8 cellular contexts compared by ENCODE assay signal in the genomic region with DNA sequence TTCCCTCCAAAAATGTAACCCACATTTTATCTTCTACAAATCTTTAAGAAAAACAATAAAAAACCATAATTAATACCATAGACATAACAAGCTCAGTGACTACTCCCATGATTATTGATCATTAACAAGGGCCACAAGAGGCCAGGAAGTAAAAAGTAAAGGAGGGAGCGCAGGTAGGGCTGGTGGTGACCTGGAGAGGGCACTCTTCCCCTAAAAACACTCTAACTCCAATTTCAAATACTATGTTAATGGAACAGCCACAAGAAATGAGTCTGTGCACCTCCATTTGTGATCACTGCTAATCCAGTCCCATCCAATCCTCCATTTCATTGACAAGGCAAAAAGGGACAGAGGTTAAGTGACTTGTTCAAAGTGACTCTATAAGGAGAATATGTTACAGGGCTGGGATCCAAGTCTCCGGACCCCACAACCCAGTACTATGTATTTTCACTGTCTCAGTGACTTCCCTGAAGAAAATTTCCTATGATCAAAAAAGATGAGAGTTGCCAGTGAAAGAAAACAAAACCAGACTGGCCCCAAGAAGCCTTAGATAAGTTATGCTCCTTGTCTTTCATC. TPM values are rescaled to one million over a fixed set of nuclear protein-coding genes. Genes with fewer than 3 reads are reported as not detected.
DNase-seq lines count a peak whose midpoint lies in the region; ATAC-seq and TF ChIP-seq lines count a peak whose summit lies in the region.

No MANE protein-coding gene starts in this region.

- no peak for TF ChIP-seq EP300 in sigmoid colon (IDR thresholded peaks at IDR 0.05)

- no peaks in the 10 kb centered on the region for H3K9me2 ChIP-seq in Loucy (replicated peaks; ENCODE audit: low read depth, low read length)

- H3K4me3 ChIP-seq in AG04450 (ENCODE audit: low read depth, low read length) (no peak overlapping the region), Loucy (ENCODE audit: low read length, poor library complexity, severe bottlenecking) (no peak overlapping the region), sigmoid colon (no peak overlapping the region)

- H3K79me2 ChIP-seq in Loucy (ENCODE audit: insufficient read depth, low read length), result no peaks in the 10 kb centered on the region

- no peak overlapping the region for H3K4me2 ChIP-seq in Loucy (ENCODE audit: low read depth, low read length, poor library complexity, severe bottlenecking)

- no peak for TF ChIP-seq POLR2A in sigmoid colon (IDR thresholded peaks at IDR 0.05)

- H3F3A ChIP-seq in Loucy (ENCODE audit: low read depth), result no peaks in the 10 kb centered on the region

- WGBS in sigmoid colon, 2 donors, result 63 to 81% methylated on average over 2 of the region's 2 CpGs

- no peak overlapping the region for H3K27ac Mint-ChIP-seq in WTC11

- DNase-seq in AG04450 (ENCODE audit: low read depth, low spot score), result no peak
- DNase-seq in WTC11 (ENCODE audit: low spot score), result peak; percentile 40
- DNase-seq in glomerular visceral epithelial cell (ENCODE audit: extremely low spot score), result peak; percentile 43
- peak; percentile 14 for DNase-seq in stimulated activated CD4-positive, alpha-beta T cell treated with anti-CD3 and anti-CD28 coated beads, Interleukin-4, amount 100 ng/mL, for 24 hours
- DNase-seq in sigmoid colon, result no peak

- no peaks in the 10 kb centered on the region for H3K27me3 ChIP-seq in AG04450 (ENCODE audit: control insufficient read depth, insufficient read depth, low read length)
- no peaks in the 10 kb centered on the region for H3K27me3 ChIP-seq in Loucy (ENCODE audit: insufficient read depth, low read length, poor library complexity, severe bottlenecking)
- no peaks in the 10 kb centered on the region for H3K27me3 ChIP-seq in sigmoid colon

- no peak overlapping the region for H3K4me3 Mint-ChIP-seq in WTC11

- intact Hi-C loops in sigmoid colon (cut with DNase I), result no loop called here

- no peaks in the 10 kb centered on the region for H4K20me1 ChIP-seq in Loucy (ENCODE audit: insufficient read depth, low read length, poor library complexity, severe bottlenecking)

- CTCF ChIA-PET in AG04450 (lab: Charles Lee) (interaction anchor here (0.6 to 1.5 kb wide), 7 partner anchors 9 to 173 kb away, joined by 3 to 7 read pairs (median 4); no protein-coding TSS in a partner anchor), WTC11 (lab: Charles Lee) (interaction anchor here (0.7 to 1.0 kb wide), 3 partner anchors 75 to 287 kb away, joined by 3 to 7 read pairs (median 5); a partner anchor contains a TSS)

- H3K9ac ChIP-seq in Loucy (ENCODE audit: low read depth, low read length, poor library complexity, severe bottlenecking), result no peak overlapping the region

- H3K4me1 ChIP-seq in Loucy (ENCODE audit: insufficient read depth, low read length, poor library complexity, severe bottlenecking), result no peaks in the 10 kb centered on the region
- no peaks in the 10 kb centered on the region for H3K4me1 ChIP-seq in sigmoid colon

- no peak overlapping the region for H3K27ac ChIP-seq in AG04450 (ENCODE audit: low read depth, low read length)
- no peak overlapping the region for H3K27ac ChIP-seq in sigmoid colon

- no peak overlapping the region for H2AFZ ChIP-seq in Loucy (ENCODE audit: low read length)

- POLR2A ChIA-PET in AG04450 (lab: Yijun Ruan, JAX), result no interaction called here
- POLR2A ChIA-PET in WTC11 (lab: Charles Lee), result no interaction called here

- no peaks in the 10 kb centered on the region; the same call in 1 of the 2 replicates for H3K9me3 ChIP-seq in AG04450 (ENCODE audit: control insufficient read depth, insufficient read depth, low read length)
- H3K9me3 ChIP-seq in Loucy (ENCODE audit: insufficient read depth, low read depth, low read length), result no peaks in the 10 kb centered on the region; the same call in 1 of the 2 replicates
- no peaks in the 10 kb centered on the region for H3K9me3 ChIP-seq in sigmoid colon

- peaks cover 12% of the 10 kb centered on the region; the same call in 1 of the 2 replicates for H3K36me3 ChIP-seq in Loucy (ENCODE audit: insufficient read depth, low read length)
- peaks cover 0 to 65% (median 2%) of the 10 kb centered on the region in 4 donors for H3K36me3 ChIP-seq in sigmoid colon

- H3K9me3 Mint-ChIP-seq in WTC11, result no peaks in the 10 kb centered on the region

- no peaks in the 10 kb centered on the region for H3K4me1 Mint-ChIP-seq in WTC11

- H3K27me3 Mint-ChIP-seq in WTC11 (ENCODE audit: low read depth), result no peaks in the 10 kb centered on the region

- ATAC-seq in WTC11 (peak; percentile 89), GM21576 (IDR thresholded peaks at IDR 0.05; ENCODE audit: unreplicated experiment) (no peak)

- TF ChIP-seq CTCF in AG04450 (IDR thresholded peaks at IDR 0.05; ENCODE audit: low read depth, low read length) (peak; percentile 60), GM12872 (IDR thresholded peaks at IDR 0.05; ENCODE audit: insufficient read depth, low read depth, low read length) (peak; percentile 74), Loucy (conservative IDR thresholded peaks at IDR 0.05; ENCODE audit: low read length) (peak; percentile 87), WTC11 (IDR thresholded peaks at IDR 0.05) (0 out of 2 replicates have a peak, but pooled peaks have one; percentile 43), sigmoid colon (IDR thresholded peaks at IDR 0.05) (no peak)

- H3K36me3 Mint-ChIP-seq in WTC11, result no peaks in the 10 kb centered on the region

TF ChIP-seq in WTC11, 78 proteins besides CTCF, POLR2A, EP300 and RAD21 (continues in another document):
- TF ChIP-seq SOX15 (CRISPR knock-in tag; IDR thresholded peaks at IDR 0.05), result no peak
- TF ChIP-seq, protein P1, sequence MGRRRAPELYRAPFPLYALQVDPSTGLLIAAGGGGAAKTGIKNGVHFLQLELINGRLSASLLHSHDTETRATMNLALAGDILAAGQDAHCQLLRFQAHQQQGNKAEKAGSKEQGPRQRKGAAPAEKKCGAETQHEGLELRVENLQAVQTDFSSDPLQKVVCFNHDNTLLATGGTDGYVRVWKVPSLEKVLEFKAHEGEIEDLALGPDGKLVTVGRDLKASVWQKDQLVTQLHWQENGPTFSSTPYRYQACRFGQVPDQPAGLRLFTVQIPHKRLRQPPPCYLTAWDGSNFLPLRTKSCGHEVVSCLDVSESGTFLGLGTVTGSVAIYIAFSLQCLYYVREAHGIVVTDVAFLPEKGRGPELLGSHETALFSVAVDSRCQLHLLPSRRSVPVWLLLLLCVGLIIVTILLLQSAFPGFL (CRISPR knock-in tag; IDR thresholded peaks at IDR 0.05; ENCODE audit: borderline replicate concordance), result no peak
- TF ChIP-seq, protein P2, sequence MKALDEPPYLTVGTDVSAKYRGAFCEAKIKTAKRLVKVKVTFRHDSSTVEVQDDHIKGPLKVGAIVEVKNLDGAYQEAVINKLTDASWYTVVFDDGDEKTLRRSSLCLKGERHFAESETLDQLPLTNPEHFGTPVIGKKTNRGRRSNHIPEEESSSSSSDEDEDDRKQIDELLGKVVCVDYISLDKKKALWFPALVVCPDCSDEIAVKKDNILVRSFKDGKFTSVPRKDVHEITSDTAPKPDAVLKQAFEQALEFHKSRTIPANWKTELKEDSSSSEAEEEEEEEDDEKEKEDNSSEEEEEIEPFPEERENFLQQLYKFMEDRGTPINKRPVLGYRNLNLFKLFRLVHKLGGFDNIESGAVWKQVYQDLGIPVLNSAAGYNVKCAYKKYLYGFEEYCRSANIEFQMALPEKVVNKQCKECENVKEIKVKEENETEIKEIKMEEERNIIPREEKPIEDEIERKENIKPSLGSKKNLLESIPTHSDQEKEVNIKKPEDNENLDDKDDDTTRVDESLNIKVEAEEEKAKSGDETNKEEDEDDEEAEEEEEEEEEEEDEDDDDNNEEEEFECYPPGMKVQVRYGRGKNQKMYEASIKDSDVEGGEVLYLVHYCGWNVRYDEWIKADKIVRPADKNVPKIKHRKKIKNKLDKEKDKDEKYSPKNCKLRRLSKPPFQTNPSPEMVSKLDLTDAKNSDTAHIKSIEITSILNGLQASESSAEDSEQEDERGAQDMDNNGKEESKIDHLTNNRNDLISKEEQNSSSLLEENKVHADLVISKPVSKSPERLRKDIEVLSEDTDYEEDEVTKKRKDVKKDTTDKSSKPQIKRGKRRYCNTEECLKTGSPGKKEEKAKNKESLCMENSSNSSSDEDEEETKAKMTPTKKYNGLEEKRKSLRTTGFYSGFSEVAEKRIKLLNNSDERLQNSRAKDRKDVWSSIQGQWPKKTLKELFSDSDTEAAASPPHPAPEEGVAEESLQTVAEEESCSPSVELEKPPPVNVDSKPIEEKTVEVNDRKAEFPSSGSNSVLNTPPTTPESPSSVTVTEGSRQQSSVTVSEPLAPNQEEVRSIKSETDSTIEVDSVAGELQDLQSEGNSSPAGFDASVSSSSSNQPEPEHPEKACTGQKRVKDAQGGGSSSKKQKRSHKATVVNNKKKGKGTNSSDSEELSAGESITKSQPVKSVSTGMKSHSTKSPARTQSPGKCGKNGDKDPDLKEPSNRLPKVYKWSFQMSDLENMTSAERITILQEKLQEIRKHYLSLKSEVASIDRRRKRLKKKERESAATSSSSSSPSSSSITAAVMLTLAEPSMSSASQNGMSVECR (CRISPR knock-in tag; IDR thresholded peaks at IDR 0.05; ENCODE audit: borderline replicate concordance), result no peak
- no peak for TF ChIP-seq ESRRA (CRISPR knock-in tag; IDR thresholded peaks at IDR 0.05; ENCODE audit: borderline replicate concordance)
- TF ChIP-seq ZNF121 (CRISPR knock-in tag; IDR thresholded peaks at IDR 0.05), result no peak
- TF ChIP-seq, protein P3, sequence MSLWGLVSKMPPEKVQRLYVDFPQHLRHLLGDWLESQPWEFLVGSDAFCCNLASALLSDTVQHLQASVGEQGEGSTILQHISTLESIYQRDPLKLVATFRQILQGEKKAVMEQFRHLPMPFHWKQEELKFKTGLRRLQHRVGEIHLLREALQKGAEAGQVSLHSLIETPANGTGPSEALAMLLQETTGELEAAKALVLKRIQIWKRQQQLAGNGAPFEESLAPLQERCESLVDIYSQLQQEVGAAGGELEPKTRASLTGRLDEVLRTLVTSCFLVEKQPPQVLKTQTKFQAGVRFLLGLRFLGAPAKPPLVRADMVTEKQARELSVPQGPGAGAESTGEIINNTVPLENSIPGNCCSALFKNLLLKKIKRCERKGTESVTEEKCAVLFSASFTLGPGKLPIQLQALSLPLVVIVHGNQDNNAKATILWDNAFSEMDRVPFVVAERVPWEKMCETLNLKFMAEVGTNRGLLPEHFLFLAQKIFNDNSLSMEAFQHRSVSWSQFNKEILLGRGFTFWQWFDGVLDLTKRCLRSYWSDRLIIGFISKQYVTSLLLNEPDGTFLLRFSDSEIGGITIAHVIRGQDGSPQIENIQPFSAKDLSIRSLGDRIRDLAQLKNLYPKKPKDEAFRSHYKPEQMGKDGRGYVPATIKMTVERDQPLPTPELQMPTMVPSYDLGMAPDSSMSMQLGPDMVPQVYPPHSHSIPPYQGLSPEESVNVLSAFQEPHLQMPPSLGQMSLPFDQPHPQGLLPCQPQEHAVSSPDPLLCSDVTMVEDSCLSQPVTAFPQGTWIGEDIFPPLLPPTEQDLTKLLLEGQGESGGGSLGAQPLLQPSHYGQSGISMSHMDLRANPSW (CRISPR knock-in tag; conservative IDR thresholded peaks at IDR 0.05; ENCODE audit: low read depth), result no peak
- TF ChIP-seq CREM (CRISPR knock-in tag; IDR thresholded peaks at IDR 0.05), result no peak

RNA-seq across cellular contexts. Expression of a gene that starts 41.2 kb away (rescaled TPM):
- polyA plus RNA-seq in AG04450 (2011; rRNA removed) (18.6 and 21.2 TPM in 2 replicates), sigmoid colon (10 to 100 TPM; 24.7 to 38.6 (median 32.4) TPM)
- polyA minus RNA-seq in AG04450 (2011; rRNA and poly(A)+ RNA removed), result 4.6 and 4.9 TPM in 2 replicates
- total RNA-seq in WTC11 (2021) (80.3 to 98.1 TPM (median 85.1 TPM) in 3 replicates), sigmoid colon (10 to 100 TPM; 14.4 to 33.8 (median 24.2) TPM)

Comparison
In these comparisons a context has a peak if more than half of its experiments do, and no peak if none do; other contexts are left out.
1. DNase-seq: peak in WTC11 (single experiment), glomerular visceral epithelial cell (single experiment) and stimulated activated CD4-positive, alpha-beta T cell treated with anti-CD3 and anti-CD28 coated beads, Interleukin-4, amount 100 ng/mL, for 24 hours (single experiment); none in AG04450 (single experiment) and sigmoid colon (single experiment).
2. CTCF ChIP-seq: peak in AG04450 (single experiment), GM12872 (single experiment), Loucy (single experiment) and WTC11 (single experiment); none in sigmoid colon (0 of 4).